ENCODE assay signal across 8 cellular contexts in the genomic region with DNA sequence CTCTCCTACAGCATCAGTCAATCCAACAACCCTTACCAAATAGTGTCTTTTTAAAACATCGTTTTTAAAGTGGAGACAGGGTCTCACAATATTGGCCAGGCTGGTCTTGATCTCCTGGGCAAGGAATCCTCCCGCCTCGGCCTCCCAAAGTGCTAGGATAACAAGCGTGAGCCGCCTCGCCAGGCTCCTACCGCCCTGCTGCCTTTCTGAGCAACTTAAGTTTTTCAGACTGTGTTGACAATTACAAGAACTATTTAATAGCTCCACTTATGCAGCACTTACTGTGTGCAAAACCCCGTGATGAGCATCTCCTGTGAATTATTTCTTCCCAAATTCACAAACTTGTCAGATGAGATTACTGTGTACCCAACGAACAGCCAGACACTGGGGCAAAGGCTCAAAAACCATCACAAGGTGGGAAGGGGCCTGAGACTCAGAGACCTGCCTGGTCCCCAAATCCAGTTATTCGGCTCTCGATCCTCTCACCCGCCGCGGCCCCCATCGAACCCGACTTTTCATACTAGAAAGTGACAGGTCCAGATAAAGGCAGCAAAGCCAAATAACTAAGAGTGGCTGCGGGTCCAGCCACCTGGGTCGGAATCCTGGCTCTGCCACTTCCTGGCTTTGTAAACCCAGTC. TPM values are rescaled to one million over a fixed set of nuclear protein-coding genes. Genes with fewer than 3 reads are reported as not detected.
A peak's percentile ranks its signal among the peaks of the same experiment; 100 is the strongest.
DNase-seq lines count a peak whose midpoint lies in the region; ATAC-seq, FAIRE-seq and TF ChIP-seq lines count a peak whose summit lies in the region.

No MANE protein-coding gene starts in this region.

- no peaks in the 10 kb centered on the region for H3K27me3 Mint-ChIP-seq in T-helper 17 cell

- intact Hi-C loops in gastrocnemius medialis (cut with DNase I; ENCODE audit: low total_unique reads): loop anchor here (2.0 kb wide), 2 partner anchors 16 to 50 kb away; no protein-coding TSS in a partner anchor

- no peak for DNase-seq in T-helper 17 cell
- DNase-seq in foreskin fibroblast: no peak
- DNase-seq in gastrocnemius medialis: peak in 1 of 2 donors; percentile 36
- no peak for DNase-seq in middle frontal gyrus (ENCODE audit: extremely low spot score, low spot score)
- no peak for DNase-seq in urothelium cell line (ENCODE audit: low spot score)
- DNase-seq in RPMI8226: no peak
- no peak for DNase-seq in NCI-H524 (lab: John Stamatoyannopoulos, UW)

- no peak for TF ChIP-seq POLR2A in gastrocnemius medialis (IDR thresholded peaks at IDR 0.05)

- peak overlapping the region; percentile 96 for H3K4me3 Mint-ChIP-seq in T-helper 17 cell

- H3K4me1 Mint-ChIP-seq in T-helper 17 cell: peaks cover 30% of the 10 kb centered on the region

- peak overlapping the region; percentile 98 for H3K27ac Mint-ChIP-seq in T-helper 17 cell

- H3K27ac ChIP-seq in gastrocnemius medialis: peak overlapping the region; percentile 92 to 99 (median 96)

- H3K4me3 ChIP-seq in GM12875 (ENCODE audit: low read depth, low read length): peak overlapping the region; percentile 96
- H3K4me3 ChIP-seq in foreskin fibroblast (ENCODE audit: low read depth in 1 of 2, low read length in 2 of 2): peak overlapping the region; percentile 96 to 99
- peak overlapping the region; percentile 66 to 96 (median 79) for H3K4me3 ChIP-seq in gastrocnemius medialis

- H3K27me3 ChIP-seq in gastrocnemius medialis: no peaks in the 10 kb centered on the region

- in situ Hi-C loops in gastrocnemius medialis (cut with MboI; ENCODE audit: low sequenced_read_pairs in 4 of 4): no loop called here

- no peaks in the 10 kb centered on the region for H3K9me3 ChIP-seq in T-helper 17 cell (ENCODE audit: control insufficient read depth, low read length, poor library complexity, severe bottlenecking)
- H3K9me3 ChIP-seq in gastrocnemius medialis: no peaks in the 10 kb centered on the region

- TF ChIP-seq CTCF in GM12875 (IDR thresholded peaks at IDR 0.05; ENCODE audit: borderline replicate concordance, insufficient read depth, low read depth, low read length) (no peak), foreskin fibroblast (IDR thresholded peaks at IDR 0.05; ENCODE audit: low read depth, low read length) (no peak), gastrocnemius medialis (IDR thresholded peaks at IDR 0.05 in 4 of 5, conservative IDR thresholded peaks at IDR 0.05 in 1 of 5) (no peak)

- H3K4me1 ChIP-seq in gastrocnemius medialis: peaks cover 32 to 51% of the 10 kb centered on the region in 2 donors

- no peak for FAIRE-seq in urothelium cell line (lab: Jason Lieb, UNC)

- H3K36me3 ChIP-seq in gastrocnemius medialis: peaks cover 3 to 29% of the 10 kb centered on the region in 2 donors

- ATAC-seq in T-helper 17 cell (no peak), gastrocnemius medialis (no peak)

- peaks cover 5% of the 10 kb centered on the region for H3K36me3 Mint-ChIP-seq in T-helper 17 cell (ENCODE audit: low read depth)

RNA-seq across cellular contexts. Expression of a gene that starts 0.6 kb away (rescaled TPM):
- total RNA-seq in T-helper 17 cell (1,000 to 10,000 TPM; 2,478 to 2,506 TPM), gastrocnemius medialis (1,000 to 10,000 TPM; 1,223 to 1,420 (median 1,299) TPM)

RNA-seq across cellular contexts. Expression of a gene that starts 0.9 kb away (rescaled TPM):
- total RNA-seq in T-helper 17 cell (10 to 100 TPM; 11.9 to 12.6 TPM), gastrocnemius medialis (10 to 100 TPM in 2 of 4 donors, 1 to 10 TPM in 2; 7.8 to 12.4 (median 9.2) TPM)

RNA-seq across cellular contexts. Expression of a gene that starts 3.5 kb away (rescaled TPM):
- 1 to 10 TPM; 3.1 to 3.6 TPM for total RNA-seq in T-helper 17 cell
- total RNA-seq in gastrocnemius medialis: under 1 TPM in 1 of 4 donors, not detected in 3; 0.15 TPM

RNA-seq across cellular contexts. Expression of a gene that starts 11.9 kb away (rescaled TPM):
- total RNA-seq in T-helper 17 cell (not detected), gastrocnemius medialis (not detected)

RNA-seq across cellular contexts. Expression of a gene that starts 18.8 kb away (rescaled TPM):
- 10 to 100 TPM; 29.7 to 38.2 TPM for total RNA-seq in T-helper 17 cell
- total RNA-seq in gastrocnemius medialis: 10 to 100 TPM in 1 of 4 donors, 1 to 10 TPM in 3; 1.7 to 12.9 (median 4.4) TPM
